Comparison of ENCODE assay signal across 1 cellular context in the genomic region with DNA sequence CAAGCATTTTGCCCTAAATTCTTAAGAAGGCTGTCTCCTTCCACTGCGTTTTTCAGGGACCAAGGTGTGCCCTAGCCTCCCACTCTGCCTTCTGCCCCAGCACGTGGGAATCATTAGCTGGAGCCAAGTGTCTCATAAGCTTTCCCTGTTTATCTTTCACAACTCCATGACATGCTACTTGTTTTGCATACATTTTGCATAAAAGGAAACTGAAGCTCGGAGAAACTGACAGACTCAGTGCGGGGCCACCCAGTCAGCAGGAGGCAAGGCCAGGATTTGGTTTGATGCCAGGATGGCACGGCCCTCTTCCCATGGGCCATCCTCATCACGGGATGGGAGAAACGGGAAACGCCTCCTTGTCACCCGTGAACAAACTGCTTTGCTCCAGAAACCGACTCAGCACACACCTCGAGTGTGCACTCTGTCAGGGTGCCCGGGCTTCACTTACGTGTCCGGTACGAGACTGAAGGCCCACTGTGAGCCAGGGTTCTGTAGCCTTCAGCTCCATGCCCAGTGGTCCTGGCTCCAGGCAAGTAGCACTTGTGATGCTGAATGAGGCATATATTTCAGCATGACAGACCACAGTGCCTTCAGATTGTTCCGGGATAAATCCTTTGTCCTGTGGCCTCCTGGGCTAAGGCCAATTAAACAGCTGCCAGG.
A peak's percentile ranks its signal among the peaks of the same experiment; 100 is the strongest.
TF ChIP-seq lines count a peak whose summit lies in the region.

No MANE protein-coding gene starts in this region.

TF ChIP-seq in HEK293, 187 proteins besides CTCF, POLR2A, EP300 and RAD21 (continued from another document and continues in another):
- TF ChIP-seq, protein P1, sequence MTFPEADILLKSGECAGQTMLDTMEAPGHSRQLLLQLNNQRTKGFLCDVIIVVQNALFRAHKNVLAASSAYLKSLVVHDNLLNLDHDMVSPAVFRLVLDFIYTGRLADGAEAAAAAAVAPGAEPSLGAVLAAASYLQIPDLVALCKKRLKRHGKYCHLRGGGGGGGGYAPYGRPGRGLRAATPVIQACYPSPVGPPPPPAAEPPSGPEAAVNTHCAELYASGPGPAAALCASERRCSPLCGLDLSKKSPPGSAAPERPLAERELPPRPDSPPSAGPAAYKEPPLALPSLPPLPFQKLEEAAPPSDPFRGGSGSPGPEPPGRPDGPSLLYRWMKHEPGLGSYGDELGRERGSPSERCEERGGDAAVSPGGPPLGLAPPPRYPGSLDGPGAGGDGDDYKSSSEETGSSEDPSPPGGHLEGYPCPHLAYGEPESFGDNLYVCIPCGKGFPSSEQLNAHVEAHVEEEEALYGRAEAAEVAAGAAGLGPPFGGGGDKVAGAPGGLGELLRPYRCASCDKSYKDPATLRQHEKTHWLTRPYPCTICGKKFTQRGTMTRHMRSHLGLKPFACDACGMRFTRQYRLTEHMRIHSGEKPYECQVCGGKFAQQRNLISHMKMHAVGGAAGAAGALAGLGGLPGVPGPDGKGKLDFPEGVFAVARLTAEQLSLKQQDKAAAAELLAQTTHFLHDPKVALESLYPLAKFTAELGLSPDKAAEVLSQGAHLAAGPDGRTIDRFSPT (tag by site-specific recombination; IDR thresholded peaks at IDR 0.05), result 0 out of 2 replicates have a peak, but pooled peaks have one; percentile 60
- TF ChIP-seq ZNF747 (tag by site-specific recombination; IDR thresholded peaks at IDR 0.05), result no peak
- TF ChIP-seq ZXDB (tag by site-specific recombination; IDR thresholded peaks at IDR 0.05), result no peak
- TF ChIP-seq ZSCAN23 (tag by site-specific recombination; IDR thresholded peaks at IDR 0.05), result no peak
- no peak for TF ChIP-seq KLF16 (tag by site-specific recombination; IDR thresholded peaks at IDR 0.05)
- no peak for TF ChIP-seq ZNF707 (tag by site-specific recombination; IDR thresholded peaks at IDR 0.05)
- no peak for TF ChIP-seq ZNF791 (tag by site-specific recombination; IDR thresholded peaks at IDR 0.05)
- TF ChIP-seq ZBTB1 (tag by site-specific recombination; IDR thresholded peaks at IDR 0.05), result no peak
- no peak for TF ChIP-seq ZNF211 (tag by site-specific recombination; IDR thresholded peaks at IDR 0.05; ENCODE audit: low read depth)
- TF ChIP-seq ZNF521 (tag by site-specific recombination; IDR thresholded peaks at IDR 0.05), result no peak
- TF ChIP-seq, protein P2, sequence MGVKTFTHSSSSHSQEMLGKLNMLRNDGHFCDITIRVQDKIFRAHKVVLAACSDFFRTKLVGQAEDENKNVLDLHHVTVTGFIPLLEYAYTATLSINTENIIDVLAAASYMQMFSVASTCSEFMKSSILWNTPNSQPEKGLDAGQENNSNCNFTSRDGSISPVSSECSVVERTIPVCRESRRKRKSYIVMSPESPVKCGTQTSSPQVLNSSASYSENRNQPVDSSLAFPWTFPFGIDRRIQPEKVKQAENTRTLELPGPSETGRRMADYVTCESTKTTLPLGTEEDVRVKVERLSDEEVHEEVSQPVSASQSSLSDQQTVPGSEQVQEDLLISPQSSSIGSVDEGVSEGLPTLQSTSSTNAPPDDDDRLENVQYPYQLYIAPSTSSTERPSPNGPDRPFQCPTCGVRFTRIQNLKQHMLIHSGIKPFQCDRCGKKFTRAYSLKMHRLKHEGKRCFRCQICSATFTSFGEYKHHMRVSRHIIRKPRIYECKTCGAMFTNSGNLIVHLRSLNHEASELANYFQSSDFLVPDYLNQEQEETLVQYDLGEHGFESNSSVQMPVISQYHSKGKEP (tag by site-specific recombination; IDR thresholded peaks at IDR 0.05), result no peak
- TF ChIP-seq, protein P3, sequence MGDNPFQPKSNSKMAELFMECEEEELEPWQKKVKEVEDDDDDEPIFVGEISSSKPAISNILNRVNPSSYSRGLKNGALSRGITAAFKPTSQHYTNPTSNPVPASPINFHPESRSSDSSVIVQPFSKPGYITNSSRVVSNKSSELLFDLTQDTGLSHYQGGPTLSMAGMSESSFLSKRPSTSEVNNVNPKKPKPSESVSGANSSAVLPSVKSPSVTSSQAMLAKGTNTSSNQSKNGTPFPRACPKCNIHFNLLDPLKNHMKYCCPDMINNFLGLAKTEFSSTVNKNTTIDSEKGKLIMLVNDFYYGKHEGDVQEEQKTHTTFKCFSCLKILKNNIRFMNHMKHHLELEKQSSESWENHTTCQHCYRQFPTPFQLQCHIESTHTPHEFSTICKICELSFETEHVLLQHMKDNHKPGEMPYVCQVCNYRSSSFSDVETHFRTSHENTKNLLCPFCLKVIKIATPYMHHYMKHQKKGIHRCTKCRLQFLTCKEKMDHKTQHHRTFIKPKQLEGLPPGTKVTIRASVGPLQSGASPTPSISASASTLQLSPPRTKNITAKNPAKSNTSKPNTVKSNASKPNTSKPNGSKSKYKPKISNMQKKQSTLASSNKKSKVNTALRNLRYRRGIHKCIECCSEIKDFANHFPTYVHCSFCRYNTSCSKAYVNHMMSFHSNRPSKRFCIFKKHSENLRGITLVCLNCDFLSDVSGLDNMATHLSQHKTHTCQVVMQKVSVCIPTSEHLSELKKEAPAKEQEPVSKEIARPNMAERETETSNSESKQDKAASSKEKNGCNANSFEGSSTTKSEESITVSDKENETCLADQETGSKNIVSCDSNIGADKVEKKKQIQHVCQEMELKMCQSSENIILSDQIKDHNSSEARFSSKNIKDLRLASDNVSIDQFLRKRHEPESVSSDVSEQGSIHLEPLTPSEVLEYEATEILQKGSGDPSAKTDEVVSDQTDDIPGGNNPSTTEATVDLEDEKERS (tag by site-specific recombination; IDR thresholded peaks at IDR 0.05), result no peak
- no peak for TF ChIP-seq ZNF221 (tag by site-specific recombination; IDR thresholded peaks at IDR 0.05; ENCODE audit: borderline replicate concordance)
- TF ChIP-seq ZNF792 (tag by site-specific recombination; IDR thresholded peaks at IDR 0.05), result no peak
- TF ChIP-seq, protein P4, sequence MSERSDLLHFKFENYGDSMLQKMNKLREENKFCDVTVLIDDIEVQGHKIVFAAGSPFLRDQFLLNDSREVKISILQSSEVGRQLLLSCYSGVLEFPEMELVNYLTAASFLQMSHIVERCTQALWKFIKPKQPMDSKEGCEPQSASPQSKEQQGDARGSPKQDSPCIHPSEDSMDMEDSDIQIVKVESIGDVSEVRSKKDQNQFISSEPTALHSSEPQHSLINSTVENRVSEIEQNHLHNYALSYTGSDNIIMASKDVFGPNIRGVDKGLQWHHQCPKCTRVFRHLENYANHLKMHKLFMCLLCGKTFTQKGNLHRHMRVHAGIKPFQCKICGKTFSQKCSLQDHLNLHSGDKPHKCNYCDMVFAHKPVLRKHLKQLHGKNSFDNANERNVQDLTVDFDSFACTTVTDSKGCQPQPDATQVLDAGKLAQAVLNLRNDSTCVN (tag by site-specific recombination; optimal IDR thresholded peaks at IDR 0.05), result no peak
- no peak for TF ChIP-seq ZNF654 (tag by site-specific recombination; IDR thresholded peaks at IDR 0.05; ENCODE audit: low read depth)
- TF ChIP-seq ZBTB48 (tag by site-specific recombination; IDR thresholded peaks at IDR 0.05), result peak; percentile 55
- no peak for TF ChIP-seq ZNF701 (tag by site-specific recombination; IDR thresholded peaks at IDR 0.05)
- TF ChIP-seq, protein P5, sequence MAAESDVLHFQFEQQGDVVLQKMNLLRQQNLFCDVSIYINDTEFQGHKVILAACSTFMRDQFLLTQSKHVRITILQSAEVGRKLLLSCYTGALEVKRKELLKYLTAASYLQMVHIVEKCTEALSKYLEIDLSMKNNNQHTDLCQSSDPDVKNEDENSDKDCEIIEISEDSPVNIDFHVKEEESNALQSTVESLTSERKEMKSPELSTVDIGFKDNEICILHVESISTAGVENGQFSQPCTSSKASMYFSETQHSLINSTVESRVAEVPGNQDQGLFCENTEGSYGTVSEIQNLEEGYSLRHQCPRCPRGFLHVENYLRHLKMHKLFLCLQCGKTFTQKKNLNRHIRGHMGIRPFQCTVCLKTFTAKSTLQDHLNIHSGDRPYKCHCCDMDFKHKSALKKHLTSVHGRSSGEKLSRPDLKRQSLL (tag by site-specific recombination; IDR thresholded peaks at IDR 0.05), result peak; percentile 73; the same call in 1 of the 2 replicates
- TF ChIP-seq, protein P6, sequence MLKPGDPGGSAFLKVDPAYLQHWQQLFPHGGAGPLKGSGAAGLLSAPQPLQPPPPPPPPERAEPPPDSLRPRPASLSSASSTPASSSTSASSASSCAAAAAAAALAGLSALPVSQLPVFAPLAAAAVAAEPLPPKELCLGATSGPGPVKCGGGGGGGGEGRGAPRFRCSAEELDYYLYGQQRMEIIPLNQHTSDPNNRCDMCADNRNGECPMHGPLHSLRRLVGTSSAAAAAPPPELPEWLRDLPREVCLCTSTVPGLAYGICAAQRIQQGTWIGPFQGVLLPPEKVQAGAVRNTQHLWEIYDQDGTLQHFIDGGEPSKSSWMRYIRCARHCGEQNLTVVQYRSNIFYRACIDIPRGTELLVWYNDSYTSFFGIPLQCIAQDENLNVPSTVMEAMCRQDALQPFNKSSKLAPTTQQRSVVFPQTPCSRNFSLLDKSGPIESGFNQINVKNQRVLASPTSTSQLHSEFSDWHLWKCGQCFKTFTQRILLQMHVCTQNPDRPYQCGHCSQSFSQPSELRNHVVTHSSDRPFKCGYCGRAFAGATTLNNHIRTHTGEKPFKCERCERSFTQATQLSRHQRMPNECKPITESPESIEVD (tag by site-specific recombination; IDR thresholded peaks at IDR 0.05), result no peak
- TF ChIP-seq ZNF596 (tag by site-specific recombination; IDR thresholded peaks at IDR 0.05), result no peak
- TF ChIP-seq ZNF404 (tag by site-specific recombination; IDR thresholded peaks at IDR 0.05), result no peak
- TF ChIP-seq ZNF24 (tag by site-specific recombination; IDR thresholded peaks at IDR 0.05), result no peak
- TF ChIP-seq GLIS2 (tag by site-specific recombination; IDR thresholded peaks at IDR 0.05), result no peak; the same call in 1 of the 2 replicates
- TF ChIP-seq ZNF114 (tag by site-specific recombination; IDR thresholded peaks at IDR 0.05), result no peak
- no peak for TF ChIP-seq ZNF23 (tag by site-specific recombination; IDR thresholded peaks at IDR 0.05; ENCODE audit: borderline replicate concordance)
- TF ChIP-seq HOXA7 (CRISPR knock-in tag; IDR thresholded peaks at IDR 0.05; ENCODE audit: borderline replicate concordance), result no peak
- TF ChIP-seq ZNF132 (tag by site-specific recombination; IDR thresholded peaks at IDR 0.05; ENCODE audit: borderline replicate concordance), result no peak
- TF ChIP-seq, protein P7, sequence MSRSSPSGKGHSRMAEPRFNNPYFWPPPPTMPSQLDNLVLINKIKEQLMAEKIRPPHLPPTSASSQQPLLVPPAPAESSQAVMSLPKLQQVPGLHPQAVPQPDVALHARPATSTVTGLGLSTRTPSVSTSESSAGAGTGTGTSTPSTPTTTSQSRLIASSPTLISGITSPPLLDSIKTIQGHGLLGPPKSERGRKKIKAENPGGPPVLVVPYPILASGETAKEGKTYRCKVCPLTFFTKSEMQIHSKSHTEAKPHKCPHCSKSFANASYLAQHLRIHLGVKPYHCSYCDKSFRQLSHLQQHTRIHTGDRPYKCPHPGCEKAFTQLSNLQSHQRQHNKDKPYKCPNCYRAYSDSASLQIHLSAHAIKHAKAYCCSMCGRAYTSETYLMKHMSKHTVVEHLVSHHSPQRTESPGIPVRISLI (tag by site-specific recombination; IDR thresholded peaks at IDR 0.05), result no peak
- TF ChIP-seq ZEB2 (tag by site-specific recombination; IDR thresholded peaks at IDR 0.05), result no peak
- no peak for TF ChIP-seq ZBTB7A (tag by site-specific recombination; IDR thresholded peaks at IDR 0.05; ENCODE audit: low read depth)
- TF ChIP-seq ZNF776 (tag by site-specific recombination; IDR thresholded peaks at IDR 0.05; ENCODE audit: borderline replicate concordance), result no peak
- TF ChIP-seq ZBTB17 (tag by site-specific recombination; IDR thresholded peaks at IDR 0.05), result no peak
- peak; percentile 23; the same call in 1 of the 2 replicates for TF ChIP-seq ZNF501 (tag by site-specific recombination; IDR thresholded peaks at IDR 0.05)
- no peak for TF ChIP-seq ZNF544 (tag by site-specific recombination; IDR thresholded peaks at IDR 0.05)
- no peak for TF ChIP-seq HOXC10 (CRISPR knock-in tag; IDR thresholded peaks at IDR 0.05)
- TF ChIP-seq, protein P8, sequence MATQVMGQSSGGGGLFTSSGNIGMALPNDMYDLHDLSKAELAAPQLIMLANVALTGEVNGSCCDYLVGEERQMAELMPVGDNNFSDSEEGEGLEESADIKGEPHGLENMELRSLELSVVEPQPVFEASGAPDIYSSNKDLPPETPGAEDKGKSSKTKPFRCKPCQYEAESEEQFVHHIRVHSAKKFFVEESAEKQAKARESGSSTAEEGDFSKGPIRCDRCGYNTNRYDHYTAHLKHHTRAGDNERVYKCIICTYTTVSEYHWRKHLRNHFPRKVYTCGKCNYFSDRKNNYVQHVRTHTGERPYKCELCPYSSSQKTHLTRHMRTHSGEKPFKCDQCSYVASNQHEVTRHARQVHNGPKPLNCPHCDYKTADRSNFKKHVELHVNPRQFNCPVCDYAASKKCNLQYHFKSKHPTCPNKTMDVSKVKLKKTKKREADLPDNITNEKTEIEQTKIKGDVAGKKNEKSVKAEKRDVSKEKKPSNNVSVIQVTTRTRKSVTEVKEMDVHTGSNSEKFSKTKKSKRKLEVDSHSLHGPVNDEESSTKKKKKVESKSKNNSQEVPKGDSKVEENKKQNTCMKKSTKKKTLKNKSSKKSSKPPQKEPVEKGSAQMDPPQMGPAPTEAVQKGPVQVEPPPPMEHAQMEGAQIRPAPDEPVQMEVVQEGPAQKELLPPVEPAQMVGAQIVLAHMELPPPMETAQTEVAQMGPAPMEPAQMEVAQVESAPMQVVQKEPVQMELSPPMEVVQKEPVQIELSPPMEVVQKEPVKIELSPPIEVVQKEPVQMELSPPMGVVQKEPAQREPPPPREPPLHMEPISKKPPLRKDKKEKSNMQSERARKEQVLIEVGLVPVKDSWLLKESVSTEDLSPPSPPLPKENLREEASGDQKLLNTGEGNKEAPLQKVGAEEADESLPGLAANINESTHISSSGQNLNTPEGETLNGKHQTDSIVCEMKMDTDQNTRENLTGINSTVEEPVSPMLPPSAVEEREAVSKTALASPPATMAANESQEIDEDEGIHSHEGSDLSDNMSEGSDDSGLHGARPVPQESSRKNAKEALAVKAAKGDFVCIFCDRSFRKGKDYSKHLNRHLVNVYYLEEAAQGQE (tag by site-specific recombination; IDR thresholded peaks at IDR 0.05), result no peak
- no peak for TF ChIP-seq ZNF214 (tag by site-specific recombination; IDR thresholded peaks at IDR 0.05; ENCODE audit: borderline replicate concordance)
- no peak for TF ChIP-seq ZNF555 (tag by site-specific recombination; conservative IDR thresholded peaks at IDR 0.05)
- TF ChIP-seq ZNF416 (tag by site-specific recombination; IDR thresholded peaks at IDR 0.05), result no peak
- TF ChIP-seq ZNF174 (tag by site-specific recombination; IDR thresholded peaks at IDR 0.05), result no peak
- peak; percentile 33; the same call in 1 of the 2 replicates for TF ChIP-seq KLF9 (tag by site-specific recombination; IDR thresholded peaks at IDR 0.05; ENCODE audit: low read depth)
- TF ChIP-seq HOXD13 (CRISPR knock-in tag; IDR thresholded peaks at IDR 0.05; ENCODE audit: borderline replicate concordance), result no peak
- TF ChIP-seq, protein P9, sequence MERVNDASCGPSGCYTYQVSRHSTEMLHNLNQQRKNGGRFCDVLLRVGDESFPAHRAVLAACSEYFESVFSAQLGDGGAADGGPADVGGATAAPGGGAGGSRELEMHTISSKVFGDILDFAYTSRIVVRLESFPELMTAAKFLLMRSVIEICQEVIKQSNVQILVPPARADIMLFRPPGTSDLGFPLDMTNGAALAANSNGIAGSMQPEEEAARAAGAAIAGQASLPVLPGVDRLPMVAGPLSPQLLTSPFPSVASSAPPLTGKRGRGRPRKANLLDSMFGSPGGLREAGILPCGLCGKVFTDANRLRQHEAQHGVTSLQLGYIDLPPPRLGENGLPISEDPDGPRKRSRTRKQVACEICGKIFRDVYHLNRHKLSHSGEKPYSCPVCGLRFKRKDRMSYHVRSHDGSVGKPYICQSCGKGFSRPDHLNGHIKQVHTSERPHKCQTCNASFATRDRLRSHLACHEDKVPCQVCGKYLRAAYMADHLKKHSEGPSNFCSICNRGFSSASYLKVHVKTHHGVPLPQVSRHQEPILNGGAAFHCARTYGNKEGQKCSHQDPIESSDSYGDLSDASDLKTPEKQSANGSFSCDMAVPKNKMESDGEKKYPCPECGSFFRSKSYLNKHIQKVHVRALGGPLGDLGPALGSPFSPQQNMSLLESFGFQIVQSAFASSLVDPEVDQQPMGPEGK (tag by site-specific recombination; IDR thresholded peaks at IDR 0.05), result no peak
